Comparison of ENCODE assay signal across 8 cellular contexts in the genomic region with DNA sequence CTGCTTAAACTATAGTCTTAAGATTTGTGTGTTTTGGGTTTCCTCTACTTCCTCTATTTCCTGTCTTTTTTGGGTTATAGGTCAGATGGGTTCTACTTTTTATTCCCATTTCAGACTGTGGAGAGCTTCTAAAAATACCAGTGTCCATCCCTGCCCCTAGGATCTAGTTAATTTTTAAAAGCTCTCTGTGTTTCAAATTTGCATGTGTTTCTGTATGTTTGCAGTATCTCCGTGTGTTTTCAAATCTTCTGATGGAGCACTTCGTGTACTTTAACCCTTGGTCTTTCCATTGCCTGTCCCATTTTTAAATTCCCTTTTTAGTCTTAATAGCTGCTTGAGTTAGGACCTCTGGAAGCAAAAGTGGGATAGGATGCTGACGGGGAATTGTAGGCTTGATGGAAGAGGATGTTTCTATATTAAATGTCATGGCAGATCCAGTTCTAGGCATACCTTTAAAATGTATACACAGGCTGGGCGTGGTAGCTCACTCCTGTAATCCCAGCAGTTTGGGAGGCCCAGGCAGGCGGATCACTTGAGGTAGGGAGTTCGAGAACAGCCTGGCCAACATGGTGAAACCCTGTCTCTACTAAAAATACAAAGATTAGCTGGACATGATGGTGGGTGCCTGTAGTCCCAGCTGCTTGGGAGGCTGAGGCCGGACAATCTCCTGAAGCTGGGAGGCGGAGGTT. TPM values are rescaled to one million over a fixed set of nuclear protein-coding genes. Genes with fewer than 3 reads are reported as not detected.
DNase-seq lines count a peak whose midpoint lies in the region; ATAC-seq and TF ChIP-seq lines count a peak whose summit lies in the region.

No MANE protein-coding gene starts in this region.

- peak overlapping the region; percentile 47; the same call in 1 of the 2 replicates for H3K9ac ChIP-seq in OCI-LY1 (ENCODE audit: low read length)

- TF ChIP-seq POLR2A in ovary (IDR thresholded peaks at IDR 0.05), result no peak

- no peaks in the 10 kb centered on the region for H4K20me1 ChIP-seq in OCI-LY1 (ENCODE audit: insufficient read depth, low read length)

- H3K4me1 ChIP-seq in OCI-LY1 (ENCODE audit: insufficient read depth, low read length, severe bottlenecking) (peaks cover 92% of the 10 kb centered on the region), ovary (ENCODE audit: insufficient read depth) (peaks cover 24% of the 10 kb centered on the region)
- peaks cover 70% of the 10 kb centered on the region for H3K4me1 ChIP-seq in effector memory CD4-positive, alpha-beta T cell (ENCODE audit: control insufficient read depth, insufficient read depth, low read length, poor library complexity, severe bottlenecking)

- no peak overlapping the region for H2AFZ ChIP-seq in OCI-LY1 (ENCODE audit: low read length)

- H3K9me3 ChIP-seq in OCI-LY1 (ENCODE audit: low read length) (no peaks in the 10 kb centered on the region), ovary (no peaks in the 10 kb centered on the region)
- H3K9me3 ChIP-seq in effector memory CD4-positive, alpha-beta T cell (ENCODE audit: control insufficient read depth, low read length), result no peaks in the 10 kb centered on the region

- H3K27me3 ChIP-seq in OCI-LY1 (ENCODE audit: insufficient read depth, low read length), result no peaks in the 10 kb centered on the region
- no peaks in the 10 kb centered on the region for H3K27me3 ChIP-seq in effector memory CD4-positive, alpha-beta T cell (replicated peaks; ENCODE audit: control insufficient read depth, insufficient read depth, low read length, poor library complexity, severe bottlenecking)
- no peaks in the 10 kb centered on the region for H3K27me3 ChIP-seq in ovary

- H3K79me2 ChIP-seq in OCI-LY1 (ENCODE audit: insufficient read depth, low read length), result peaks cover 95% of the 10 kb centered on the region

- H3K4me2 ChIP-seq in OCI-LY1 (ENCODE audit: low read length), result peak overlapping the region; percentile 89

- peak overlapping the region; percentile 74 for H3K4me3 ChIP-seq in OCI-LY1 (ENCODE audit: low read depth, low read length, poor library complexity, severe bottlenecking)
- H3K4me3 ChIP-seq in effector memory CD4-positive, alpha-beta T cell (ENCODE audit: insufficient read depth, low read depth, low read length, poor library complexity, severe bottlenecking), result peak overlapping the region; percentile 36
- peak overlapping the region; percentile 4 for H3K4me3 ChIP-seq in ovary

- TF ChIP-seq CTCF in OCI-LY1 (IDR thresholded peaks at IDR 0.05; ENCODE audit: low read length), result no peak
- TF ChIP-seq CTCF in ovary (IDR thresholded peaks at IDR 0.05), result no peak

- no peak for TF ChIP-seq EP300 in ovary (IDR thresholded peaks at IDR 0.05)

- WGBS in ovary, 3 donors, result 58 to 62% (median 60%) methylated on average over 8 of the region's 8 CpGs

- ATAC-seq in GM19395 (IDR thresholded peaks at IDR 0.05; ENCODE audit: unreplicated experiment), result no peak
- no peak for ATAC-seq in GM18867 (IDR thresholded peaks at IDR 0.05; ENCODE audit: unreplicated experiment)
- ATAC-seq in HG02623 (IDR thresholded peaks at IDR 0.05; ENCODE audit: unreplicated experiment), result no peak

- H3K36me3 ChIP-seq in OCI-LY1 (ENCODE audit: insufficient read depth, low read length), result peaks cover 49% of the 10 kb centered on the region
- no peaks in the 10 kb centered on the region for H3K36me3 ChIP-seq in effector memory CD4-positive, alpha-beta T cell (ENCODE audit: control insufficient read depth, insufficient read depth, low read length)
- H3K36me3 ChIP-seq in ovary, result no peaks in the 10 kb centered on the region

- no peaks in the 10 kb centered on the region for H3K9me2 ChIP-seq in OCI-LY1 (ENCODE audit: low read depth, low read length)

- no peaks in the 10 kb centered on the region for H3F3A ChIP-seq in OCI-LY1 (ENCODE audit: insufficient read depth, low read length)

- intact Hi-C loops in ovary (cut with DNase I), result loop anchor here in 1 of 4 donors (5.0 kb wide), 1 partner anchor 76 kb away; no protein-coding TSS in a partner anchor

- DNase-seq in CD1c-positive myeloid dendritic cell (ENCODE audit: extremely low spot score) (peak; percentile 57), ovary (no peak), globus pallidus (ENCODE audit: low spot score) (no peak)
- no peak for DNase-seq in effector memory CD4-positive, alpha-beta T cell

- peak overlapping the region; percentile 84 for H3K27ac ChIP-seq in OCI-LY1 (ENCODE audit: low read depth, low read length, poor library complexity, severe bottlenecking)
- H3K27ac ChIP-seq in effector memory CD4-positive, alpha-beta T cell (ENCODE audit: insufficient read depth, low read length, poor library complexity, severe bottlenecking), result peak overlapping the region; percentile 97
- H3K27ac ChIP-seq in ovary, result peak overlapping the region; percentile 48 to 72

RNA-seq across cellular contexts. Expression of a gene that starts 8.4 kb away (rescaled TPM):
- 100 to 1,000 TPM in 4 of 7 donors, 10 to 100 TPM in 3; 83.8 to 146 (median 106) TPM for total RNA-seq in ovary
- polyA plus RNA-seq in ovary, result 10 to 100 TPM; 43.6 to 73.9 TPM

Comparison
In these comparisons a context has a peak if more than half of its experiments do, and no peak if none do; other contexts are left out.
1. H3K4me3 ChIP-seq: peak in every context shown above with its lines; median percentile 74 in OCI-LY1; 36 in effector memory CD4-positive, alpha-beta T cell; 4 in ovary.